28 cellular contexts compared by ENCODE assay signal in the genomic region with DNA sequence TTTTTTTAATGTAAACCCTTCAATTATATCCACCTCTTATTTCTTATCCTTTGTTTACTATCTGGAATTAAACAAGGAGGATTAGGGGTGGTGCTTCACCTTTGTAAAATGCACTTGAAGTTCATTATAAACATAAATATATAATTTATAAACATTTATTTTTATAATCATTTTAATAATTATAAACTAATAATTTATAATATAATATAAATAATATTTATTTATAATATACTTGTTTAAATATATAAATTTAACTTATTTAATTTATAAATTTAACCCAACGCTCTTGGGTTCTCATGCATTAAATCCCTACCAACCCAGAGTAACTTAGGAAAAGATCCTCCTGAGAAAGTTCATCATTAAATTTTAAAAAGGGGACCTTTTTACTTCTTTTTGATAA.
"Had no signal": no experiment of that assay in that cellular context is flagged by ENCODE, and none has a peak within 500 bp of the region (broad histone marks: within the 10 kb centered on the region; RNA-seq: fewer than 3 reads in every experiment).

No MANE protein-coding gene starts in this region.

- H3K4me1 ChIP-seq: colonic mucosa, foreskin keratinocyte had no signal

- H3K36me3 ChIP-seq: brain microvascular endothelial cell, colonic mucosa, gastroesophageal sphincter, heart right ventricle had no signal

- H3K9me3 Mint-ChIP-seq: activated CD4-positive, alpha-beta memory T cell treated with anti-CD3 and anti-CD28 coated beads, Interleukin-2, amount 10 ng/mL, durations not matched to agents 7 days and 5 days; activated CD4-positive, alpha-beta T cell treated with anti-CD3 and anti-CD28 coated beads, Interleukin-2, amount 10 ng/mL, durations not matched to agents 7 days and 5 days; activated T-cell treated with anti-CD3 and anti-CD28 coated beads, Interleukin-2, amount 50 U/mL, for 24 hours; endodermal cell had no signal

- H3K9me3 ChIP-seq: colonic mucosa, gastroesophageal sphincter, heart right ventricle had no signal

- H3K27me3 Mint-ChIP-seq: activated CD4-positive, alpha-beta memory T cell treated with anti-CD3 and anti-CD28 coated beads, Interleukin-2, amount 10 ng/mL, durations not matched to agents 7 days and 5 days; activated CD4-positive, alpha-beta T cell treated with anti-CD3 and anti-CD28 coated beads, Interleukin-2, amount 10 ng/mL, durations not matched to agents 7 days and 5 days; activated naive CD8-positive, alpha-beta T cell; activated T-cell treated with anti-CD3 and anti-CD28 coated beads, Interleukin-2, amount 50 U/mL, for 24 hours; T-helper 17 cell had no signal

- DNase-seq: activated CD4-positive, alpha-beta memory T cell treated with anti-CD3 and anti-CD28 coated beads, Interleukin-2, amount 10 ng/mL, durations not matched to agents 7 days and 5 days; activated CD4-positive, alpha-beta T cell treated with anti-CD3 and anti-CD28 coated beads for 1 hour; activated CD4-positive, alpha-beta T cell treated with anti-CD3 and anti-CD28 coated beads for 4 hours; activated CD4-positive, alpha-beta T cell treated with anti-CD3 and anti-CD28 coated beads, Interleukin-2, amount 10 ng/mL, durations not matched to agents 7 days and 5 days; activated CD4-positive, alpha-beta T cell treated with anti-CD3 and anti-CD28 coated beads, Interleukin-2, amount 50 U/mL, for 4 hours; activated CD8-positive, alpha-beta memory T cell treated with anti-CD3 and anti-CD28 coated beads, Interleukin-2, amount 50 U/mL, for 48 hours; activated gamma-delta T cell treated with Interleukin-2 at 50 U/mL for 16 hours; activated naive CD4-positive, alpha-beta T cell treated with anti-CD3 and anti-CD28 coated beads, Interleukin-2, amount 50 U/mL, for 16 hours; activated naive CD4-positive, alpha-beta T cell treated with Interleukin-2 at 50 U/mL for 16 hours; activated T-cell treated with anti-CD3 and anti-CD28 coated beads for 4 hours; activated T-cell treated with anti-CD3 and anti-CD28 coated beads, Interleukin-2, amount 50 U/mL, for 24 hours; activated T-cell treated with anti-CD3 and anti-CD28 coated beads, Interleukin-2, amount 50 U/mL, for 72 hours; amniotic stem cell; anterior cingulate cortex; brain microvascular endothelial cell; caudate nucleus; colonic mucosa; effector memory CD4-positive, alpha-beta T cell; endodermal cell; foreskin keratinocyte; heart right ventricle; T-helper 1 cell; T-helper 17 cell; T1000 had no signal

- ATAC-seq: activated T-cell treated with anti-CD3 and anti-CD28 coated beads, Interleukin-2, amount 50 U/mL, for 72 hours; esophagus mucosa; foreskin keratinocyte; gastroesophageal sphincter; heart right ventricle; T-helper 17 cell had no signal

- H3K36me3 Mint-ChIP-seq: activated naive CD8-positive, alpha-beta T cell had no signal

- H3K4me1 Mint-ChIP-seq: activated CD4-positive, alpha-beta memory T cell treated with anti-CD3 and anti-CD28 coated beads, Interleukin-2, amount 10 ng/mL, durations not matched to agents 7 days and 5 days; activated CD4-positive, alpha-beta T cell treated with anti-CD3 and anti-CD28 coated beads, Interleukin-2, amount 10 ng/mL, durations not matched to agents 7 days and 5 days; endodermal cell; T-helper 17 cell had no signal

- H3K27ac Mint-ChIP-seq: activated CD4-positive, alpha-beta memory T cell treated with anti-CD3 and anti-CD28 coated beads, Interleukin-2, amount 10 ng/mL, durations not matched to agents 7 days and 5 days; activated CD4-positive, alpha-beta T cell treated with anti-CD3 and anti-CD28 coated beads, Interleukin-2, amount 10 ng/mL, durations not matched to agents 7 days and 5 days; activated naive CD8-positive, alpha-beta T cell; activated T-cell treated with anti-CD3 and anti-CD28 coated beads, Interleukin-2, amount 50 U/mL, for 24 hours; activated T-cell treated with anti-CD3 and anti-CD28 coated beads, Interleukin-2, amount 50 U/mL, for 72 hours; endodermal cell; T-helper 17 cell; T-helper 2 cell treated with Interferon-gamma antibody and Interleukin-4, amounts not matched to agents 5 μg/mL and 100 μg/mL, for 36 hours had no signal

- H3K4me3 Mint-ChIP-seq: activated CD4-positive, alpha-beta memory T cell treated with anti-CD3 and anti-CD28 coated beads, Interleukin-2, amount 10 ng/mL, durations not matched to agents 7 days and 5 days; activated CD4-positive, alpha-beta T cell treated with anti-CD3 and anti-CD28 coated beads, Interleukin-2, amount 10 ng/mL, durations not matched to agents 7 days and 5 days; activated naive CD8-positive, alpha-beta T cell; activated T-cell treated with anti-CD3 and anti-CD28 coated beads, Interleukin-2, amount 50 U/mL, for 24 hours; activated T-cell treated with anti-CD3 and anti-CD28 coated beads, Interleukin-2, amount 50 U/mL, for 72 hours; endodermal cell; T-helper 17 cell; T-helper 2 cell treated with Interferon-gamma antibody and Interleukin-4, amounts not matched to agents 5 μg/mL and 100 μg/mL, for 36 hours had no signal

- H3K4me3 ChIP-seq: colonic mucosa, gastroesophageal sphincter, heart right ventricle had no signal

- H3K27ac ChIP-seq: brain microvascular endothelial cell, colonic mucosa, foreskin keratinocyte, gastroesophageal sphincter, heart right ventricle had no signal
